ENCODE assay signal across 15 cellular contexts in the genomic region with DNA sequence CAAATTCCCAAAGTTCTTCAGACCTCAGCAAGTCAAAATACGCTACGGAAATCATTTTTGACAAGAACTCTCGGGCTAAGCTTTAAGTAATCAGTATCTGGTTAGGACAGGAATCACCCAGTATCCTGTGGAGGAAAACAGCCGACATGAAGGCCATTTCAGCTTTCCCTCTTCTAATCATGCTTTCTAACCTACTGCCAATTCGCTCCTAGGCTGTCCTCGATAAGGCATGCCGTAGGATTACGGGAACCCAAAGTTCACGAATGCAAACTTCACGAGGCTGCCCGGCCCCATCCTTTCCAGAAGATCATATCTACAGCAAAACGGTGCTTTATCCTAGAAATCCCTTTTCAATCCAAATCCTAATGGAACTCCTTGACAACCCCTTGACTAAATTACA.
A peak's percentile ranks its signal among the peaks of the same experiment; 100 is the strongest.
DNase-seq lines count a peak whose midpoint lies in the region; ATAC-seq and TF ChIP-seq lines count a peak whose summit lies in the region.
"Had no signal": no experiment of that assay in that cellular context is flagged by ENCODE, and none has a peak within 500 bp of the region (broad histone marks: within the 10 kb centered on the region; RNA-seq: fewer than 3 reads in every experiment).

No MANE protein-coding gene starts in this region.

- no peak overlapping the region for H3K18ac ChIP-seq in neuronal stem cell (ENCODE audit: low read length)

- DNase-seq in GM23338 (ENCODE audit: low spot score) (peak; percentile 13), RPMI7951 (ENCODE audit: low read depth) (peak; percentile 9), neuronal stem cell (ENCODE audit: low spot score) (no peak)
- DNase-seq in stimulated activated CD8-positive, alpha-beta memory T cell treated with anti-CD3 and anti-CD28 coated beads, Interleukin-4, amount 100 ng/mL, for 48 hours: no peak
- DNase-seq in CD8-positive, alpha-beta memory T cell: no peak
- DNase-seq: transverse colon had no signal

- H2BK120ac ChIP-seq in neuronal stem cell (ENCODE audit: low read depth, low read length): no peak overlapping the region

- no peak overlapping the region for H3K14ac ChIP-seq in neuronal stem cell (ENCODE audit: low read length)

- TF ChIP-seq EP300 in gastroesophageal sphincter (IDR thresholded peaks at IDR 0.05): no peak

- no peak overlapping the region for H2AK5ac ChIP-seq in neuronal stem cell (ENCODE audit: low read depth, low read length)

- no peak overlapping the region for H3K27ac ChIP-seq in GM23338 (ENCODE audit: low read depth)
- H3K27ac ChIP-seq in gastroesophageal sphincter: peak overlapping the region in 2 of 4 donors; percentile 6 to 27
- no peak overlapping the region for H3K27ac ChIP-seq in neuronal stem cell (replicated peaks; ENCODE audit: low read length)
- H3K27ac ChIP-seq in CD8-positive, alpha-beta memory T cell (ENCODE audit: low read depth, low read length): no peak overlapping the region
- H3K27ac ChIP-seq: body of pancreas, transverse colon had no signal

- no peak overlapping the region for H4K91ac ChIP-seq in neuronal stem cell (ENCODE audit: low read depth, low read length, poor library complexity)

- H4K8ac ChIP-seq in neuronal stem cell (ENCODE audit: low read depth, low read length): no peak overlapping the region

- 0 out of 2 replicates have a peak overlapping the region, but pooled peaks have one; percentile 49 for H3K4me2 ChIP-seq in GM23338
- H3K4me2 ChIP-seq in neuronal stem cell (ENCODE audit: insufficient read depth, low read length, poor library complexity, severe bottlenecking): no peak overlapping the region

- no peaks in the 10 kb centered on the region for H4K20me1 ChIP-seq in GM23338 (replicated peaks; ENCODE audit: insufficient read depth)

- no peak for TF ChIP-seq POLR2A in gastroesophageal sphincter (IDR thresholded peaks at IDR 0.05)

- no peak overlapping the region for H3K9ac ChIP-seq in neuronal stem cell (ENCODE audit: low read depth, low read length, poor library complexity)
- H3K9ac ChIP-seq: parathyroid adenoma had no signal

- H3K27me3 Mint-ChIP-seq in GM23338 (ENCODE audit: insufficient read depth, low read depth, poor library complexity): peaks cover 4% of the 10 kb centered on the region
- peaks cover 0 to 17% of the 10 kb centered on the region in 2 donors for H3K27me3 Mint-ChIP-seq in CD8-positive, alpha-beta memory T cell

- POLR2A ChIA-PET in CD8-positive, alpha-beta memory T cell (lab: Charles Lee): no interaction called here

- no peaks in the 10 kb centered on the region for H3K79me1 ChIP-seq in neuronal stem cell (ENCODE audit: low read depth, low read length)

- H3K4me1 ChIP-seq in GM23338 (ENCODE audit: insufficient read depth) (peaks cover 29% of the 10 kb centered on the region), gastroesophageal sphincter (peaks cover 0 to 5% (median 0%) of the 10 kb centered on the region in 3 donors), neuronal stem cell (ENCODE audit: control insufficient read depth in 2 of 2, insufficient read depth in 1 of 2, low read depth in 1 of 2, low read length in 2 of 2) (peaks cover 0 to 1% of the 10 kb centered on the region in 2 donors)
- H3K4me1 ChIP-seq in CD8-positive, alpha-beta memory T cell (ENCODE audit: insufficient read depth, low read length): no peaks in the 10 kb centered on the region
- H3K4me1 ChIP-seq: parathyroid adenoma had no signal

- H2BK15ac ChIP-seq in neuronal stem cell (ENCODE audit: low read length): no peak overlapping the region

- H3F3A ChIP-seq in GM23338 (replicated peaks; ENCODE audit: low read depth): no peaks in the 10 kb centered on the region

- H3K4me1 Mint-ChIP-seq in GM23338: peaks cover 36% of the 10 kb centered on the region
- peaks cover 2 to 21% (median 12%) of the 10 kb centered on the region in 3 donors for H3K4me1 Mint-ChIP-seq in CD8-positive, alpha-beta memory T cell

- H3K27ac Mint-ChIP-seq in GM23338: no peak overlapping the region
- H3K27ac Mint-ChIP-seq in CD8-positive, alpha-beta memory T cell: no peak overlapping the region
- H3K27ac Mint-ChIP-seq: activated naive CD8-positive, alpha-beta T cell treated with anti-CD3 and anti-CD28 coated beads for 36 hours; naive B cell; stimulated activated naive CD8-positive, alpha-beta T cell treated with anti-CD3 and anti-CD28 coated beads, Interleukin-15, Interleukin-2, amounts not matched to agents 100 ng/mL and 50 ng/mL, for 24 hours had no signal

- H3K79me2 ChIP-seq in GM23338 (replicated peaks; ENCODE audit: insufficient read depth): no peaks in the 10 kb centered on the region
- H3K79me2 ChIP-seq: parathyroid adenoma had no signal

- H3K4me3 ChIP-seq in GM23338 (no peak overlapping the region), gastroesophageal sphincter (no peak overlapping the region), neuronal stem cell (ENCODE audit: low read length in 2 of 2) (no peak overlapping the region)
- H3K4me3 ChIP-seq in CD8-positive, alpha-beta memory T cell (ENCODE audit: low read length): no peak overlapping the region
- H3K4me3 ChIP-seq: body of pancreas, skin epidermis had no signal

- H3K23ac ChIP-seq in neuronal stem cell (ENCODE audit: low read depth, low read length, poor library complexity): no peak overlapping the region

- H3K4ac ChIP-seq in neuronal stem cell (ENCODE audit: low read length): no peak overlapping the region

- no peaks in the 10 kb centered on the region for H3K36me3 ChIP-seq in GM23338 (ENCODE audit: insufficient read depth)
- H3K36me3 ChIP-seq in gastroesophageal sphincter: no peaks in the 10 kb centered on the region
- H3K36me3 ChIP-seq in neuronal stem cell (replicated peaks in 1 of 2; ENCODE audit: control insufficient read depth in 2 of 2, insufficient read depth in 2 of 2, low read length in 2 of 2): no peaks in the 10 kb centered on the region
- no peaks in the 10 kb centered on the region for H3K36me3 ChIP-seq in CD8-positive, alpha-beta memory T cell (ENCODE audit: insufficient read depth, low read length)
- H3K36me3 ChIP-seq: transverse colon had no signal

- no peak overlapping the region for H2BK12ac ChIP-seq in neuronal stem cell (ENCODE audit: low read length)

- no peaks in the 10 kb centered on the region for H3K9me2 ChIP-seq in GM23338 (ENCODE audit: insufficient read depth)

- ATAC-seq in GM23338 (no peak), gastroesophageal sphincter (peak; percentile 43), HG02852 (IDR thresholded peaks at IDR 0.05; ENCODE audit: unreplicated experiment) (no peak), HG03139 (IDR thresholded peaks at IDR 0.05; ENCODE audit: unreplicated experiment) (no peak)

- H2AFZ ChIP-seq in GM23338 (peak overlapping the region; percentile 20), neuronal stem cell (ENCODE audit: low read length) (peak overlapping the region; percentile 30)
- H2AFZ ChIP-seq: parathyroid adenoma had no signal

- H3K36me3 Mint-ChIP-seq in GM23338 (ENCODE audit: low read depth): peaks cover 4% of the 10 kb centered on the region; the same call in 1 of the 3 replicates
- no peaks in the 10 kb centered on the region for H3K36me3 Mint-ChIP-seq in CD8-positive, alpha-beta memory T cell
- H3K36me3 Mint-ChIP-seq: activated naive CD8-positive, alpha-beta T cell treated with anti-CD3 and anti-CD28 coated beads for 36 hours; naive B cell had no signal

- H2BK5ac ChIP-seq in neuronal stem cell (ENCODE audit: low read length): no peak overlapping the region

- no peak overlapping the region for H3K4me3 Mint-ChIP-seq in GM23338
- no peak overlapping the region for H3K4me3 Mint-ChIP-seq in CD8-positive, alpha-beta memory T cell

- peaks cover 2% of the 10 kb centered on the region; the same call in 2 of the 3 replicates for H3K9me3 Mint-ChIP-seq in GM23338
- no peaks in the 10 kb centered on the region for H3K9me3 Mint-ChIP-seq in CD8-positive, alpha-beta memory T cell
- H3K9me3 Mint-ChIP-seq: activated naive CD8-positive, alpha-beta T cell treated with anti-CD3 and anti-CD28 coated beads for 36 hours; naive B cell; stimulated activated naive CD8-positive, alpha-beta T cell treated with anti-CD3 and anti-CD28 coated beads, Interleukin-15, Interleukin-2, amounts not matched to agents 100 ng/mL and 50 ng/mL, for 24 hours had no signal

- WGBS in gastroesophageal sphincter (ENCODE audit: low coverage in 1 of 2), 2 donors: 64 to 81% methylated on average over 8 to 12 of the region's 12 CpGs
- WGBS in neuronal stem cell (ENCODE audit: extremely low coverage in 2 of 2, insufficient read length in 2 of 2, insufficient replicate concordance in 1 of 2), 2 donors: no CpG with 5 or more reads among the region's 12 CpGs

- CTCF ChIA-PET in CD8-positive, alpha-beta memory T cell (lab: Charles Lee): no interaction called here

- H3K9me3 ChIP-seq in gastroesophageal sphincter (no peaks in the 10 kb centered on the region), neuronal stem cell (replicated peaks in 1 of 2; ENCODE audit: control insufficient read depth in 2 of 2, insufficient read depth in 1 of 2, low read depth in 1 of 2, low read length in 2 of 2) (no peaks in the 10 kb centered on the region)
- H3K9me3 ChIP-seq in CD8-positive, alpha-beta memory T cell (ENCODE audit: low read length): no peaks in the 10 kb centered on the region
- H3K9me3 ChIP-seq: body of pancreas, transverse colon had no signal

- TF ChIP-seq CTCF in GM23338 (conservative IDR thresholded peaks at IDR 0.05; ENCODE audit: low read depth in 2 of 2) (no peak), gastroesophageal sphincter (IDR thresholded peaks at IDR 0.05) (no peak)

- H3K27me3 ChIP-seq in GM23338 (ENCODE audit: insufficient read depth): no peaks in the 10 kb centered on the region
- H3K27me3 ChIP-seq in gastroesophageal sphincter: peaks cover 14% of the 10 kb centered on the region
- H3K27me3 ChIP-seq in neuronal stem cell (ENCODE audit: control insufficient read depth in 3 of 3, insufficient read depth in 3 of 3, low read depth in 1 of 3, low read length in 3 of 3): no peaks in the 10 kb centered on the region
- peaks cover 5% of the 10 kb centered on the region for H3K27me3 ChIP-seq in CD8-positive, alpha-beta memory T cell (ENCODE audit: insufficient read depth, low read length, poor library complexity, severe bottlenecking)
- H3K27me3 ChIP-seq: body of pancreas, transverse colon had no signal

Comparison
In these comparisons a context has a peak if more than half of its experiments do, and no peak if none do; other contexts are left out.
1. DNase-seq: peak in GM23338 (single experiment) and RPMI7951 (single experiment); none in neuronal stem cell (single experiment), stimulated activated CD8-positive, alpha-beta memory T cell treated with anti-CD3 and anti-CD28 coated beads, Interleukin-4, amount 100 ng/mL, for 48 hours (single experiment) and CD8-positive, alpha-beta memory T cell (0 of 5).